Comparison of ENCODE assay signal across 13 cellular contexts in the genomic region with DNA sequence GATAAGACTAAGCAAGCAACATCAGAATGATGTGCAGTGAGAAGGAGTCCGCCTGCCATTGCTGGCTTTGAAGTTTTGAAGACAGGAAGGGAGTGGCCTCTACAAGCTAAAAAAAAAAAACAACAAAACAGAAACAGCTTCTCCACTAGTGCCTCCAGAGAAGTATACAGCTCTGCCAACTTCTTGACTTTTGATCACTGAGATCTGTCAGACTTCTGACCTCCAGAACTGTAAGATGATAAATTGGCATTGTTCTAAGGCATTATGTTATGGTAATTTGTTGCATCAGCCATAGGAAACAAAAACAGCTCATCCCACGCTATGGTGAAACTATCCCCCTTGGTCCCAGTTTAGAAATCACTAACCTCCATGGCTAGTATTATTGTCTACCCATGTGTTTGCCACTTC.
DNase-seq lines count a peak whose midpoint lies in the region; ATAC-seq and TF ChIP-seq lines count a peak whose summit lies in the region.
"Had no signal": no experiment of that assay in that cellular context is flagged by ENCODE, and none has a peak within 500 bp of the region (broad histone marks: within the 10 kb centered on the region; RNA-seq: fewer than 3 reads in every experiment).

No MANE protein-coding gene starts in this region.

- H3K9ac ChIP-seq in DND-41 (ENCODE audit: low read depth, low read length) (no peak overlapping the region), GM23248 (no peak overlapping the region), iPS-18a (ENCODE audit: low read length) (no peak overlapping the region)

- no peaks in the 10 kb centered on the region for H3F3A ChIP-seq in GM23248 (ENCODE audit: insufficient read depth)

- H3K79me2 ChIP-seq in DND-41 (ENCODE audit: insufficient read depth, low read length) (no peaks in the 10 kb centered on the region), GM23248 (ENCODE audit: insufficient read depth) (no peaks in the 10 kb centered on the region)

- peak overlapping the region; percentile 72 for H3K4me3 Mint-ChIP-seq in T-helper 1 cell treated with Interleukin-12 subunit alpha and Interleukin-12 subunit beta and Interleukin-4 antibody, amounts not matched to agents 30 μg/mL and 1 μg/mL, for 36 hours

- peak overlapping the region; percentile 86 for H3K27ac Mint-ChIP-seq in T-helper 1 cell treated with Interleukin-12 subunit alpha and Interleukin-12 subunit beta and Interleukin-4 antibody, amounts not matched to agents 30 μg/mL and 1 μg/mL, for 36 hours

- H3K9me3 ChIP-seq in DND-41 (ENCODE audit: insufficient read depth, low read length, severe bottlenecking) = no peaks in the 10 kb centered on the region
- H3K9me3 ChIP-seq in GM23248 (ENCODE audit: low read depth) = no peaks in the 10 kb centered on the region
- no peaks in the 10 kb centered on the region for H3K9me3 ChIP-seq in iPS-18a (ENCODE audit: control insufficient read depth, low read depth, low read length)
- H3K9me3 ChIP-seq: right atrium auricular region, SJSA1 had no signal

- peaks cover 13% of the 10 kb centered on the region for H3K4me1 Mint-ChIP-seq in T-helper 1 cell treated with Interleukin-12 subunit alpha and Interleukin-12 subunit beta and Interleukin-4 antibody, amounts not matched to agents 30 μg/mL and 1 μg/mL, for 36 hours (ENCODE audit: low read depth)

- 21 to 33% methylated on average over 2 of the region's 2 CpGs for WGBS in GM23248 (ENCODE audit: low coverage in 1 of 2, low lambda C conversion rate in 2 of 2, missing lambda C conversion rate in 2 of 2), 2 experiments

- peaks cover 7% of the 10 kb centered on the region; the same call in 1 of the 2 replicates for H3K4me1 ChIP-seq in DND-41 (ENCODE audit: insufficient read depth, low read length)
- H3K4me1 ChIP-seq in GM23248 (ENCODE audit: insufficient read depth) = peaks cover 8% of the 10 kb centered on the region; the same call in 1 of the 2 replicates
- peaks cover 11% of the 10 kb centered on the region for H3K4me1 ChIP-seq in iPS-18a (ENCODE audit: control insufficient read depth, low read depth, low read length)
- H3K4me1 ChIP-seq: right atrium auricular region, SJSA1 had no signal

- in situ Hi-C loops in GM23248 (cut with MboI) = no loop called here

- no peaks in the 10 kb centered on the region for H4K20me1 ChIP-seq in DND-41 (ENCODE audit: insufficient read depth, low read length)
- no peaks in the 10 kb centered on the region for H4K20me1 ChIP-seq in GM23248 (ENCODE audit: insufficient read depth)

- H3K27ac ChIP-seq in DND-41 (ENCODE audit: low read length) = no peak overlapping the region
- no peak overlapping the region for H3K27ac ChIP-seq in GM23248
- peak overlapping the region; percentile 0 for H3K27ac ChIP-seq in iPS-18a (ENCODE audit: low read length)
- H3K27ac ChIP-seq: right atrium auricular region, SJSA1 had no signal

- H3K27me3 ChIP-seq in DND-41 (ENCODE audit: insufficient read depth, low read length, poor library complexity) = no peaks in the 10 kb centered on the region
- H3K27me3 ChIP-seq in GM23248 (replicated peaks; ENCODE audit: insufficient read depth) = no peaks in the 10 kb centered on the region
- no peaks in the 10 kb centered on the region for H3K27me3 ChIP-seq in iPS-18a (ENCODE audit: control insufficient read depth, insufficient read depth, low read length)
- H3K27me3 ChIP-seq: right atrium auricular region, SJSA1 had no signal

- no peak overlapping the region for H2AFZ ChIP-seq in DND-41 (ENCODE audit: low read depth, low read length)
- H2AFZ ChIP-seq in GM23248 = peak overlapping the region; percentile 62

- H3K27me3 Mint-ChIP-seq in T-helper 1 cell treated with Interleukin-12 subunit alpha and Interleukin-12 subunit beta and Interleukin-4 antibody, amounts not matched to agents 30 μg/mL and 1 μg/mL, for 36 hours (ENCODE audit: low read depth) = no peaks in the 10 kb centered on the region

- H3K4me2 ChIP-seq in DND-41 (ENCODE audit: insufficient read depth, low read length) (no peak overlapping the region), GM23248 (ENCODE audit: unreplicated experiment) (peak overlapping the region; percentile 5)

- no peaks in the 10 kb centered on the region for H3K9me2 ChIP-seq in GM23248 (ENCODE audit: insufficient read depth)

- H3K36me3 ChIP-seq in DND-41 (ENCODE audit: insufficient read depth, low read length) = no peaks in the 10 kb centered on the region
- no peaks in the 10 kb centered on the region for H3K36me3 ChIP-seq in GM23248 (ENCODE audit: low read depth)
- H3K36me3 ChIP-seq in iPS-18a (ENCODE audit: control insufficient read depth, low read depth, low read length) = no peaks in the 10 kb centered on the region
- H3K36me3 ChIP-seq: right atrium auricular region, SJSA1 had no signal

- no peak for TF ChIP-seq CTCF in DND-41 (IDR thresholded peaks at IDR 0.05; ENCODE audit: borderline replicate concordance, extremely low read depth, low read length, poor library complexity, severe bottlenecking)

- H3K4me3 ChIP-seq in DND-41 (ENCODE audit: low read depth in 1 of 2, low read length in 2 of 2) = no peak overlapping the region
- H3K4me3 ChIP-seq in GM23248 = no peak overlapping the region
- H3K4me3 ChIP-seq in iPS-18a (ENCODE audit: low read length) = no peak overlapping the region
- H3K4me3 ChIP-seq: right atrium auricular region, SJSA1 had no signal

- DNase-seq in DND-41 = peak; percentile 27
- DNase-seq in GM23248 = peak; percentile 24
- no peak for DNase-seq in NCI-H524 (lab: John Stamatoyannopoulos, UW)
- DNase-seq in RPMI8226 = no peak
- DNase-seq: aorta, MM.1S, NCI-H69 had no signal

- peaks cover 4% of the 10 kb centered on the region for H3K36me3 Mint-ChIP-seq in T-helper 1 cell treated with Interleukin-12 subunit alpha and Interleukin-12 subunit beta and Interleukin-4 antibody, amounts not matched to agents 30 μg/mL and 1 μg/mL, for 36 hours (ENCODE audit: low read depth)

- ATAC-seq in DND-41 (ENCODE audit: insufficient read depth, low read depth) (peak; percentile 73; the same call in 2 of the 3 replicates), GM19328 (IDR thresholded peaks at IDR 0.05; ENCODE audit: unreplicated experiment) (no peak), HG03342 (IDR thresholded peaks at IDR 0.05; ENCODE audit: unreplicated experiment) (no peak)

- H3K9me3 Mint-ChIP-seq in T-helper 1 cell treated with Interleukin-12 subunit alpha and Interleukin-12 subunit beta and Interleukin-4 antibody, amounts not matched to agents 30 μg/mL and 1 μg/mL, for 36 hours = no peaks in the 10 kb centered on the region

Comparison
In these comparisons a context has a peak if more than half of its experiments do, and no peak if none do; other contexts are left out.
1. DNase-seq: peak in DND-41 (single experiment) and GM23248 (single experiment); none in NCI-H524 (0 of 2) and RPMI8226 (single experiment).